ENCODE assay signal across 8 cellular contexts in genomic region chr7:141073173-141073640, GRCh38. TPM values are rescaled to one million over a fixed set of nuclear protein-coding genes. Genes with fewer than 3 reads are reported as not detected.
A peak's percentile ranks its signal among the peaks of the same experiment; 100 is the strongest.
DNase-seq lines count a peak whose midpoint lies in the region; ATAC-seq and TF ChIP-seq lines count a peak whose summit lies in the region.

No MANE protein-coding gene starts in this region.

- no peaks in the 10 kb centered on the region for H3K9me3 ChIP-seq in left ventricle myocardium inferior (replicated peaks)
- no peaks in the 10 kb centered on the region for H3K9me3 ChIP-seq in prostate gland

- peaks cover 8% of the 10 kb centered on the region for H3K4me1 Mint-ChIP-seq in activated naive CD8-positive, alpha-beta T cell treated with anti-CD3 and anti-CD28 coated beads for 36 hours

- H3K27me3 ChIP-seq in left ventricle myocardium inferior (ENCODE audit: low read depth) (peaks cover 95% of the 10 kb centered on the region), prostate gland (replicated peaks; ENCODE audit: insufficient read depth) (no peaks in the 10 kb centered on the region)

- WGBS in prostate gland: 2% methylated on average over 40 of the region's 60 CpGs

- H3K27me3 Mint-ChIP-seq in activated naive CD8-positive, alpha-beta T cell treated with anti-CD3 and anti-CD28 coated beads for 36 hours: peaks cover 50% of the 10 kb centered on the region

- H3K4me3 Mint-ChIP-seq in activated naive CD8-positive, alpha-beta T cell treated with anti-CD3 and anti-CD28 coated beads for 36 hours: peak overlapping the region; percentile 61

- H3K4me1 ChIP-seq in left ventricle myocardium inferior (peaks cover 43% of the 10 kb centered on the region), prostate gland (replicated peaks) (no peaks in the 10 kb centered on the region)

- no peak for ATAC-seq in HG02588 (IDR thresholded peaks at IDR 0.05; ENCODE audit: unreplicated experiment)

- no peak for TF ChIP-seq POLR2A in prostate gland (IDR thresholded peaks at IDR 0.05)

- H3K36me3 ChIP-seq in left ventricle myocardium inferior (no peaks in the 10 kb centered on the region), prostate gland (no peaks in the 10 kb centered on the region)

- H3K27ac Mint-ChIP-seq in activated naive CD8-positive, alpha-beta T cell treated with anti-CD3 and anti-CD28 coated beads for 36 hours: no peak overlapping the region

- DNase-seq in EL (peak; percentile 58), LNCaP clone FGC (ENCODE audit: low read depth) (no peak), left ventricle myocardium inferior (peak; percentile 33), prostate gland (ENCODE audit: low spot score) (peak; percentile 21), GM19238 (ENCODE audit: insufficient read length, low spot score) (no peak), H4 (ENCODE audit: low spot score) (no peak)
- DNase-seq in activated naive CD8-positive, alpha-beta T cell treated with anti-CD3 and anti-CD28 coated beads for 36 hours: peak; percentile 41

- intact Hi-C loops in left ventricle myocardium inferior (cut with micrococcal nuclease) (no loop called here), prostate gland (cut with DNase I) (loop anchor here (10.0 kb wide), 1 partner anchor 462 kb away; no protein-coding TSS in a partner anchor)

- H3K9me3 Mint-ChIP-seq in activated naive CD8-positive, alpha-beta T cell treated with anti-CD3 and anti-CD28 coated beads for 36 hours: no peaks in the 10 kb centered on the region

- H3K36me3 Mint-ChIP-seq in activated naive CD8-positive, alpha-beta T cell treated with anti-CD3 and anti-CD28 coated beads for 36 hours: no peaks in the 10 kb centered on the region

- no peak overlapping the region for H3K27ac ChIP-seq in left ventricle myocardium inferior (replicated peaks)
- H3K27ac ChIP-seq in prostate gland: peak overlapping the region; percentile 65 to 68

- H3K4me3 ChIP-seq in LNCaP clone FGC (ENCODE audit: low read depth, low read length) (peak overlapping the region; percentile 47), left ventricle myocardium inferior (peak overlapping the region; percentile 71), prostate gland (peak overlapping the region; percentile 41 to 58)

- TF ChIP-seq CTCF in LNCaP clone FGC (IDR thresholded peaks at IDR 0.05; ENCODE audit: control insufficient read depth, extremely low read depth, insufficient read depth) (0 out of 2 replicates have a peak, but pooled peaks have one; percentile 5), left ventricle myocardium inferior (IDR thresholded peaks at IDR 0.05; ENCODE audit: borderline replicate concordance) (no peak), prostate gland (IDR thresholded peaks at IDR 0.05) (no peak)

RNA-seq across cellular contexts. Expression of gene TMEM178B, which starts 0.7 kb away (rescaled TPM):
- total RNA-seq in activated naive CD8-positive, alpha-beta T cell treated with anti-CD3 and anti-CD28 coated beads for 36 hours: under 1 TPM; 0.06 to 0.21 TPM
- 35.9 TPM for total RNA-seq in left ventricle myocardium inferior
- 1 to 10 TPM; 3.4 to 5.2 TPM for total RNA-seq in prostate gland
- 0.04 TPM in 2 replicates for total RNA-seq in H4 (2014; rRNA removed; shearing (Covaris generic))

RNA-seq across cellular contexts. Expression of gene MRPS33, which starts 58.5 kb away (rescaled TPM):
- total RNA-seq in activated naive CD8-positive, alpha-beta T cell treated with anti-CD3 and anti-CD28 coated beads for 36 hours: 100 to 1,000 TPM; 111 to 116 TPM
- 123 TPM for total RNA-seq in left ventricle myocardium inferior
- total RNA-seq in prostate gland: 10 to 100 TPM; 30.0 to 43.0 TPM
- 71.2 and 91.2 TPM in 2 replicates for total RNA-seq in H4 (2014; rRNA removed; shearing (Covaris generic))

Comparison
In these comparisons a context has a peak if more than half of its experiments do, and no peak if none do; other contexts are left out.
1. DNase-seq: peak in EL (single experiment), activated naive CD8-positive, alpha-beta T cell treated with anti-CD3 and anti-CD28 coated beads for 36 hours (single experiment), left ventricle myocardium inferior (single experiment) and prostate gland (single experiment); none in LNCaP clone FGC (single experiment), GM19238 (single experiment) and H4 (single experiment).
2. Peak in every context shown above with its lines, with median percentiles within 50 percentile points of each other: H3K4me3 ChIP-seq.